ENCODE assay signal across 8 cellular contexts in the genomic region with DNA sequence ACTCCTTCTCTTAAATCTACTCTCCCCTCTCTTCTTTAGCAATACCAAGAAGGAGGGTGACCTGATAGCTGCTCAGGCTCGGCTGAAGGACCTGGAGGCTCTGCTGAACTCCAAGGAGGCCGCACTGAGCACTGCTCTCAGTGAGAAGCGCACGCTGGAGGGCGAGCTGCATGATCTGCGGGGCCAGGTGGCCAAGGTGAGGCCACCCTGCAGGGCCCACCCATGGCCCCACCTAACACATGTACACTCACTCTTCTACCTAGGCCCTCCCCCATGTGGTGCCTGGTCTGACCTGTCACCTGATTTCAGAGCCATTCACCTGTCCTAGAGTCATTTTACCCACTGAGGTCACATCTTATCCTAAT. TPM values are rescaled to one million over a fixed set of nuclear protein-coding genes. Genes with fewer than 3 reads are reported as not detected.
DNase-seq lines count a peak whose midpoint lies in the region; TF ChIP-seq lines count a peak whose summit lies in the region.

No MANE protein-coding gene starts in this region.

- TF ChIP-seq CTCF in colonic mucosa (IDR thresholded peaks at IDR 0.05) (no peak), mesothelial cell of epicardium (IDR thresholded peaks at IDR 0.05; ENCODE audit: unreplicated experiment) (no peak), testis (IDR thresholded peaks at IDR 0.05) (no peak)

- no peaks in the 10 kb centered on the region for H3K9me3 Mint-ChIP-seq in mesothelial cell of epicardium

- intact Hi-C loops in colonic mucosa (cut with DNase I) (no loop called here), testis (cut with DNase I; ENCODE audit: low total_unique reads) (no loop called here)

- peak overlapping the region; percentile 100 for H3K27ac Mint-ChIP-seq in mesothelial cell of epicardium

- DNase-seq in NT2/D1 (ENCODE audit: low read depth, low spot score): no peak
- no peak for DNase-seq in colonic mucosa
- no peak for DNase-seq in mesothelial cell of epicardium (ENCODE audit: low spot score in 2 of 2, unreplicated experiment in 2 of 2)
- DNase-seq in testis: no peak
- no peak for DNase-seq in activated naive CD4-positive, alpha-beta T cell treated with anti-CD3 and anti-CD28 coated beads, Interleukin-2, amount 50 U/mL, for 16 hours
- no peak for DNase-seq in dermis blood vessel endothelial cell
- DNase-seq in cortex of kidney (lab: John Stamatoyannopoulos, UW): no peak
- no peak for DNase-seq in DMS114 treated with DMSO at 0.1 percent for 48 hours (lab: John Stamatoyannopoulos, UW; ENCODE audit: unreplicated experiment)

- H3K4me3 ChIP-seq in NT2/D1 (ENCODE audit: insufficient read length, low read depth) (no peak overlapping the region), colonic mucosa (no peak overlapping the region), testis (no peak overlapping the region)

- H3K4me1 ChIP-seq in NT2/D1 (ENCODE audit: insufficient read depth, insufficient read length) (peaks cover 42% of the 10 kb centered on the region), colonic mucosa (peaks cover 38% of the 10 kb centered on the region), testis (peaks cover 51% of the 10 kb centered on the region)

- peak overlapping the region; percentile 94 for H3K27ac ChIP-seq in colonic mucosa
- peak overlapping the region; percentile 91 to 98 for H3K27ac ChIP-seq in testis

- H3K27me3 ChIP-seq in NT2/D1 (ENCODE audit: insufficient read depth, insufficient read length): no peaks in the 10 kb centered on the region
- H3K27me3 ChIP-seq in colonic mucosa: no peaks in the 10 kb centered on the region
- H3K27me3 ChIP-seq in testis: no peaks in the 10 kb centered on the region

- peaks cover 40% of the 10 kb centered on the region for H3K4me1 Mint-ChIP-seq in mesothelial cell of epicardium

- H3K36me3 ChIP-seq in NT2/D1 (ENCODE audit: insufficient read depth, insufficient read length, low read length) (peaks cover 63% of the 10 kb centered on the region), colonic mucosa (peaks cover 38% of the 10 kb centered on the region), testis (ENCODE audit: low read depth, missing control alignments) (no peaks in the 10 kb centered on the region)

- peak overlapping the region; percentile 79 for H3K9ac ChIP-seq in NT2/D1 (ENCODE audit: insufficient read length, low read depth)
- peak overlapping the region in 1 of 2 donors; percentile 58 for H3K9ac ChIP-seq in colonic mucosa (ENCODE audit: low read depth in 2 of 2, low read length in 2 of 2)

- H3K4me3 Mint-ChIP-seq in mesothelial cell of epicardium: no peak overlapping the region

- 80 to 84% methylated on average over 1 to 6 of the region's 6 CpGs for WGBS in testis, 2 donors

- H3K27me3 Mint-ChIP-seq in mesothelial cell of epicardium (ENCODE audit: low read depth): no peaks in the 10 kb centered on the region

- TF ChIP-seq POLR2A in testis (IDR thresholded peaks at IDR 0.05): no peak

- H3K9me3 ChIP-seq in NT2/D1 (ENCODE audit: insufficient read depth, low read length) (no peaks in the 10 kb centered on the region), colonic mucosa (no peaks in the 10 kb centered on the region), testis (no peaks in the 10 kb centered on the region)

- H3K36me3 Mint-ChIP-seq in mesothelial cell of epicardium: peaks cover 13% of the 10 kb centered on the region

RNA-seq across cellular contexts. Expression of gene LMNA, which starts 16.0 kb away (rescaled TPM):
- 100 to 1,000 TPM; 414 to 610 TPM for total RNA-seq in colonic mucosa
- 91.7 to 96.9 TPM (median 92.4 TPM) in 3 replicates for total RNA-seq in mesothelial cell of epicardium
- total RNA-seq in testis: 100 to 1,000 TPM; 162 to 219 TPM
- polyA plus RNA-seq in testis (ENCODE audit: insufficient read depth, low read depth, low replicate concordance): 189 TPM
- 502 and 945 TPM in 2 replicates for total RNA-seq in dermis blood vessel endothelial cell

RNA-seq across cellular contexts. Expression of gene SEMA4A, which starts 22.8 kb away (rescaled TPM):
- total RNA-seq in colonic mucosa (1 to 10 TPM; 4.5 to 5.6 TPM), mesothelial cell of epicardium (18.7 to 21.0 TPM (median 19.8 TPM) in 3 replicates), testis (1 to 10 TPM; 4.8 to 8.0 TPM), dermis blood vessel endothelial cell (0.68 and 0.74 TPM in 2 replicates)
- polyA plus RNA-seq in testis (ENCODE audit: insufficient read depth, low read depth, low replicate concordance): 7.7 TPM

RNA-seq across cellular contexts. Expression of gene MEX3A, which starts 48.3 kb away (rescaled TPM):
- 1 to 10 TPM; 1.6 to 3.7 TPM for total RNA-seq in colonic mucosa
- total RNA-seq in mesothelial cell of epicardium: 107 to 112 TPM (median 112 TPM) in 3 replicates
- total RNA-seq in testis: 1 to 10 TPM; 2.4 to 3.0 TPM
- polyA plus RNA-seq in testis (ENCODE audit: insufficient read depth, low read depth, low replicate concordance): 0.87 TPM
- total RNA-seq in dermis blood vessel endothelial cell: 4.8 and 8.8 TPM in 2 replicates

Comparison
In these comparisons a context has a peak if more than half of its experiments do, and no peak if none do; other contexts are left out.
1. RNA of gene MEX3A, which starts 48.3 kb away (total RNA-seq): 107 to 112 TPM in mesothelial cell of epicardium; 4.8 to 8.8 TPM in dermis blood vessel endothelial cell, 1.6 to 3.7 TPM in colonic mucosa and 2.4 to 3.0 TPM in testis; every median in the first group is over 10 times any median in the second.